ENCODE assay signal across 8 cellular contexts in genomic region chr4:38674206-38675144, GRCh38. TPM values are rescaled to one million over a fixed set of nuclear protein-coding genes. Genes with fewer than 3 reads are reported as not detected.
A peak's percentile ranks its signal among the peaks of the same experiment; 100 is the strongest.
DNase-seq lines count a peak whose midpoint lies in the region; ATAC-seq and TF ChIP-seq lines count a peak whose summit lies in the region.

No MANE protein-coding gene starts in this region.

- DNase-seq in G401 (ENCODE audit: low spot score) (peak; percentile 53), fibroblast of pulmonary artery (ENCODE audit: low read depth) (peak; percentile 36), prostate gland (ENCODE audit: low spot score) (no peak), AG20443 (ENCODE audit: low spot score) (no peak), GM13976 (ENCODE audit: low spot score) (no peak), T1000 (lab: John Stamatoyannopoulos, UW) (no peak)

- H3K27ac ChIP-seq in OCI-LY3 (ENCODE audit: low read length): no peak overlapping the region
- H3K27ac ChIP-seq in prostate gland: peak overlapping the region; percentile 80 to 85

- no peak overlapping the region for H2AFZ ChIP-seq in OCI-LY3 (ENCODE audit: low read depth, low read length)

- in situ Hi-C loops in G401 (cut with HindIII; ENCODE audit: low sequenced_read_pairs) (no loop called here), GM13976 (cut with MboI; ENCODE audit: low sequenced_read_pairs, unreplicated experiment) (loop anchor here (5.0 to 10.0 kb wide), 3 partner anchors 357 to 600 kb away; no protein-coding TSS in a partner anchor)

- ATAC-seq in GM18873 (IDR thresholded peaks at IDR 0.05; ENCODE audit: low FRiP score, unreplicated experiment): no peak

- H3K4me1 ChIP-seq in OCI-LY3 (ENCODE audit: low read length) (peaks cover 19% of the 10 kb centered on the region), prostate gland (replicated peaks) (peaks cover 51% of the 10 kb centered on the region)

- peak overlapping the region; percentile 3; the same call in 1 of the 2 replicates for H3K4me2 ChIP-seq in OCI-LY3 (ENCODE audit: low read length)

- intact Hi-C loops in prostate gland (cut with DNase I): loop anchor here (2.0 to 5.0 kb wide), 4 partner anchors 58 to 607 kb away; no protein-coding TSS in a partner anchor

- H3K27me3 ChIP-seq in OCI-LY3 (ENCODE audit: low read depth, low read length) (peaks cover 62% of the 10 kb centered on the region), prostate gland (replicated peaks; ENCODE audit: insufficient read depth) (no peaks in the 10 kb centered on the region)

- H3K79me2 ChIP-seq in OCI-LY3 (ENCODE audit: low read length): no peaks in the 10 kb centered on the region

- no peak overlapping the region for H3K4me3 ChIP-seq in OCI-LY3 (ENCODE audit: low read length)
- peak overlapping the region; percentile 6 for H3K4me3 ChIP-seq in fibroblast of pulmonary artery (replicated peaks; ENCODE audit: low read depth, low read length)
- no peak overlapping the region for H3K4me3 ChIP-seq in prostate gland

- no peaks in the 10 kb centered on the region for H3K36me3 ChIP-seq in OCI-LY3 (replicated peaks; ENCODE audit: low read depth, low read length)
- H3K36me3 ChIP-seq in prostate gland: no peaks in the 10 kb centered on the region

- TF ChIP-seq CTCF in OCI-LY3 (IDR thresholded peaks at IDR 0.05; ENCODE audit: low read depth, low read length) (no peak), fibroblast of pulmonary artery (IDR thresholded peaks at IDR 0.05; ENCODE audit: low read length, missing control alignments) (no peak), prostate gland (IDR thresholded peaks at IDR 0.05) (no peak), GM13976 (IDR thresholded peaks at IDR 0.05; ENCODE audit: borderline replicate concordance, control extremely low read depth, extremely low read depth, insufficient read depth, missing control alignments) (no peak)

- TF ChIP-seq POLR2A in prostate gland (IDR thresholded peaks at IDR 0.05): no peak

- H4K20me1 ChIP-seq in OCI-LY3 (ENCODE audit: insufficient read depth, low read length): no peaks in the 10 kb centered on the region

- WGBS in prostate gland: 14% methylated on average over 13 of the region's 13 CpGs

- H3K9me3 ChIP-seq in OCI-LY3 (ENCODE audit: insufficient read depth, low read length): no peaks in the 10 kb centered on the region
- no peaks in the 10 kb centered on the region for H3K9me3 ChIP-seq in prostate gland

- no peak overlapping the region for H3K9ac ChIP-seq in OCI-LY3 (ENCODE audit: low read length)

RNA-seq across cellular contexts. Expression of gene KLF3, which starts 10.5 kb away (rescaled TPM):
- 3.0 and 5.1 TPM in 2 replicates for total RNA-seq in G401 (2014; rRNA removed; shearing (Covaris generic))
- 10 to 100 TPM; 47.7 to 55.4 TPM for total RNA-seq in prostate gland

Comparison
In these comparisons a context has a peak if more than half of its experiments do, and no peak if none do; other contexts are left out.
1. DNase-seq: peak in G401 (single experiment) and fibroblast of pulmonary artery (single experiment); none in prostate gland (single experiment), AG20443 (single experiment), GM13976 (single experiment) and T1000 (single experiment).